8 cellular contexts compared by ENCODE assay signal in genomic region chr10:127860632-127861031, GRCh38. TPM values are rescaled to one million over a fixed set of nuclear protein-coding genes. Genes with fewer than 3 reads are reported as not detected.
"Had no signal": no experiment of that assay in that cellular context is flagged by ENCODE, and none has a peak within 500 bp of the region (broad histone marks: within the 10 kb centered on the region; RNA-seq: fewer than 3 reads in every experiment).

No MANE protein-coding gene starts in this region.

- FAIRE-seq: HTR-8/SVneo, K562 had no signal

- H3K9me3 ChIP-seq: HAP-1 had no signal

- DNase-seq: H7, HFFc6, IMR-90 had no signal

- H3K4me1 ChIP-seq: HAP-1 had no signal

- H3K4me3 ChIP-seq: GM23338, HAP-1, K562 had no signal

- H3K4me2 ChIP-seq: GM23338 had no signal

- H3K36me3 ChIP-seq: HAP-1 had no signal

- ATAC-seq: GM23338, HCT116, K562 had no signal

- H2AFZ ChIP-seq: GM23338 had no signal

RNA-seq across cellular contexts. Expression of gene CLRN3, which starts 32.1 kb away (rescaled TPM):
- total RNA-seq: GM23338, H7, HFFc6, IMR-90, K562 had no signal
- polyA plus RNA-seq: GM23338, IMR-90, K562 had no signal
